In the genomic region with DNA sequence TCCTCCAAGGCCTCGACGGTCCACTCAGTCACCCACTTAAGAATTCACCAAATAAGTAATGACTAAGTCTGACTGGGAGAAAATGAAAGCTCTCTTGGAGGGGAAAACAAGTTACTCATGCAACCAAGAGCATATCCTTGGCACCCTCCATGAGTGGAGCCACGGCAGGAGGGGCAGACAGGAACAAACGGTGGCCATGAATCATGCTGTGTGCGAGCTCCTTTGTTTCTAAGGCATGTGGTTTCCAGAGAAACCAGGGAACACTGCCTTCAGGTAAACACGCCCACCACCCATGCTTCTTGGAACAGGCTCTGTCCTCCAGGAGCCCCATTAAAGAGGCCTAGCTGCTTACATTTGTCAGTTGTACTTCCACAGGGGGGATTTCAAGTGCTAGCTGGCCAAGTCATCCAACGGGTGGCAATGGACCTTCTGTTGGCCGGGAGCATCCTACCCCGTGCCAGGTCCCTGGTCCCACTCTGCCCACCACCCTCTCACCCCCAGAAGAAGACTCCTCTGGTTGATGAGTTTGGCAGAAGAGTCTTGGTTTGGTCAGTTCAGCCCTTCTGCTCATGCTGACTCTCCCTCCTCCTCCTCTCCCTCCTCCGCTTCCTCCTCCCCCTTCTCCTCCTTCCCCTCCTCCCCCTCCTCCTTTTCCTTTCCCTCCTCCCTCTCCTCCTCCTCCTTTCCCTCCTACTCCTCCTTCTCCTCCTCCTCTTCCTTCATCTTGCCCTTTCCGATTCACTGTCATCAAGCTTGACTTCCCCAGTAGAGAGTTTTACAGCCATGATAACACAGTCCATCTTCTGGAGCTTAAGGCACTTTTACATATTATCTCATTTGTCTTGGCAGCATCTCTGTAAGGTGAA, we compare ENCODE assay signal across 11 cellular contexts.
DNase-seq lines count a peak whose midpoint lies in the region; ATAC-seq and TF ChIP-seq lines count a peak whose summit lies in the region.
"Had no signal": no experiment of that assay in that cellular context is flagged by ENCODE, and none has a peak within 500 bp of the region (broad histone marks: within the 10 kb centered on the region; RNA-seq: fewer than 3 reads in every experiment).

No MANE protein-coding gene starts in this region.

- CTCF ChIA-PET in activated CD4-positive, alpha-beta T cell treated with anti-CD3 and anti-CD28 coated beads for 36 hours (lab: Charles Lee): interaction anchor here (0.6 to 1.1 kb wide), 3 partner anchors 14 to 325 kb away, joined by 4 to 5 read pairs (median 4); no protein-coding TSS in a partner anchor
- CTCF ChIA-PET in activated CD4-positive, alpha-beta T cell treated with anti-CD3 and anti-CD28 coated beads, Interleukin-2, amount 10 ng/mL, durations not matched to agents 7 days and 5 days (lab: Charles Lee): interaction anchor here (0.5 to 1.2 kb wide), 5 partner anchors 16 to 184 kb away, joined by 3 read pairs; no protein-coding TSS in a partner anchor

- H3F3A ChIP-seq in MM.1S (ENCODE audit: insufficient read depth, low read length): no peaks in the 10 kb centered on the region

- intact Hi-C loops in activated CD4-positive, alpha-beta T cell treated with anti-CD3 and anti-CD28 coated beads for 36 hours (cut with DNase I, micrococcal nuclease): no loop called here

- H3K4me1 Mint-ChIP-seq in activated CD4-positive, alpha-beta T cell treated with anti-CD3 and anti-CD28 coated beads for 36 hours: peaks cover 11% of the 10 kb centered on the region
- H3K4me1 Mint-ChIP-seq in activated CD4-positive, alpha-beta T cell treated with anti-CD3 and anti-CD28 coated beads, Interleukin-2, amount 10 ng/mL, durations not matched to agents 7 days and 5 days: peaks cover 7% of the 10 kb centered on the region

- H3K9me3 ChIP-seq in RWPE2 (ENCODE audit: severe bottlenecking) (no peaks in the 10 kb centered on the region), MM.1S (replicated peaks; ENCODE audit: insufficient read depth, low read length) (no peaks in the 10 kb centered on the region)

- no peak overlapping the region for H3K9ac ChIP-seq in MM.1S (ENCODE audit: low read length)

- H3K36me3 ChIP-seq in RWPE2 (ENCODE audit: low read depth) (no peaks in the 10 kb centered on the region), MM.1S (replicated peaks; ENCODE audit: insufficient read depth, low read length) (no peaks in the 10 kb centered on the region)

- POLR2A ChIA-PET in activated CD4-positive, alpha-beta T cell treated with anti-CD3 and anti-CD28 coated beads for 36 hours (lab: Charles Lee): interaction anchor here (0.7 kb wide), 1 partner anchor 56 kb away, joined by 3 read pairs; no protein-coding TSS in a partner anchor
- POLR2A ChIA-PET in activated CD4-positive, alpha-beta T cell treated with anti-CD3 and anti-CD28 coated beads, Interleukin-2, amount 10 ng/mL, durations not matched to agents 7 days and 5 days (lab: Charles Lee): no interaction called here

- no peak overlapping the region for H3K4me2 ChIP-seq in MM.1S (ENCODE audit: low read depth, low read length)

- ATAC-seq in activated CD4-positive, alpha-beta T cell treated with anti-CD3 and anti-CD28 coated beads for 36 hours: peak; percentile 93
- ATAC-seq in RWPE2 (ENCODE audit: low read depth) (peak; percentile 96), GM21360 (IDR thresholded peaks at IDR 0.05; ENCODE audit: unreplicated experiment) (no peak), GM18909 (IDR thresholded peaks at IDR 0.05; ENCODE audit: poor library complexity, unreplicated experiment) (no peak)

- no peak overlapping the region for H2AFZ ChIP-seq in MM.1S (ENCODE audit: low read length)

- TF ChIP-seq CTCF in RWPE2 (IDR thresholded peaks at IDR 0.05; ENCODE audit: poor library complexity, severe bottlenecking) (no peak), MM.1S (IDR thresholded peaks at IDR 0.05; ENCODE audit: low read length) (no peak)

- no peaks in the 10 kb centered on the region for H3K36me3 Mint-ChIP-seq in activated CD4-positive, alpha-beta T cell treated with anti-CD3 and anti-CD28 coated beads for 36 hours (ENCODE audit: low read depth)
- H3K36me3 Mint-ChIP-seq in activated CD4-positive, alpha-beta T cell treated with anti-CD3 and anti-CD28 coated beads, Interleukin-2, amount 10 ng/mL, durations not matched to agents 7 days and 5 days (ENCODE audit: low read depth): no peaks in the 10 kb centered on the region

- DNase-seq in activated CD4-positive, alpha-beta T cell treated with anti-CD3 and anti-CD28 coated beads for 36 hours: peak; percentile 61
- no peak for DNase-seq in activated CD4-positive, alpha-beta T cell treated with anti-CD3 and anti-CD28 coated beads, Interleukin-2, amount 10 ng/mL, durations not matched to agents 7 days and 5 days
- peak; percentile 89 for DNase-seq in RWPE2 (ENCODE audit: low spot score)
- peak; percentile 28 for DNase-seq in fibroblast of the conjunctiva (ENCODE audit: low read depth)
- DNase-seq in stimulated activated CD4-positive, alpha-beta T cell treated with anti-CD3 and anti-CD28 coated beads, TNF-alpha, amount 100 ng/mL, for 48 hours (ENCODE audit: low read depth in 3 of 3): peak in 2 of 3 donors; percentile 14 to 50
- DNase-seq in MM.1S: no peak
- DNase-seq: left cardiac atrium, NCI-H526 had no signal

- no peaks in the 10 kb centered on the region for H3K27me3 ChIP-seq in RWPE2 (ENCODE audit: insufficient read depth, poor library complexity, severe bottlenecking)
- H3K27me3 ChIP-seq in MM.1S (replicated peaks; ENCODE audit: insufficient read depth, low read length): no peaks in the 10 kb centered on the region

- H3K27me3 Mint-ChIP-seq in activated CD4-positive, alpha-beta T cell treated with anti-CD3 and anti-CD28 coated beads for 36 hours: no peaks in the 10 kb centered on the region
- H3K27me3 Mint-ChIP-seq in activated CD4-positive, alpha-beta T cell treated with anti-CD3 and anti-CD28 coated beads, Interleukin-2, amount 10 ng/mL, durations not matched to agents 7 days and 5 days: no peaks in the 10 kb centered on the region

- no peaks in the 10 kb centered on the region for H3K79me2 ChIP-seq in MM.1S (ENCODE audit: low read length)

- no peaks in the 10 kb centered on the region for H3K9me3 Mint-ChIP-seq in activated CD4-positive, alpha-beta T cell treated with anti-CD3 and anti-CD28 coated beads for 36 hours (ENCODE audit: low read depth)
- no peaks in the 10 kb centered on the region for H3K9me3 Mint-ChIP-seq in activated CD4-positive, alpha-beta T cell treated with anti-CD3 and anti-CD28 coated beads, Interleukin-2, amount 10 ng/mL, durations not matched to agents 7 days and 5 days
- H3K9me3 Mint-ChIP-seq: activated T-helper 2 cell treated with anti-CD3 and anti-CD28 coated beads, Interferon-gamma antibody, Interleukin-2, Interleukin-4, amounts not matched to agents 10 μg/mL and 5 μg/mL and 100 μg/mL, durations not matched to agents 14 hours and 24 hours and 36 hours had no signal

- no peaks in the 10 kb centered on the region for H3K9me2 ChIP-seq in MM.1S (replicated peaks; ENCODE audit: insufficient read depth, low read length)

- no peaks in the 10 kb centered on the region for H4K20me1 ChIP-seq in MM.1S (ENCODE audit: insufficient read depth, low read length)

- H3K4me1 ChIP-seq in RWPE2 (ENCODE audit: insufficient read depth, poor library complexity, severe bottlenecking) (peaks cover 10% of the 10 kb centered on the region), MM.1S (ENCODE audit: low read length) (no peaks in the 10 kb centered on the region)

- H3K4me3 Mint-ChIP-seq in activated CD4-positive, alpha-beta T cell treated with anti-CD3 and anti-CD28 coated beads for 36 hours: no peak overlapping the region
- no peak overlapping the region for H3K4me3 Mint-ChIP-seq in activated CD4-positive, alpha-beta T cell treated with anti-CD3 and anti-CD28 coated beads, Interleukin-2, amount 10 ng/mL, durations not matched to agents 7 days and 5 days

- H3K27ac Mint-ChIP-seq in activated CD4-positive, alpha-beta T cell treated with anti-CD3 and anti-CD28 coated beads for 36 hours: peak overlapping the region; percentile 48
- no peak overlapping the region for H3K27ac Mint-ChIP-seq in activated CD4-positive, alpha-beta T cell treated with anti-CD3 and anti-CD28 coated beads, Interleukin-2, amount 10 ng/mL, durations not matched to agents 7 days and 5 days
- H3K27ac Mint-ChIP-seq: activated T-helper 2 cell treated with anti-CD3 and anti-CD28 coated beads, Interferon-gamma antibody, Interleukin-2, Interleukin-4, amounts not matched to agents 10 μg/mL and 5 μg/mL and 100 μg/mL, durations not matched to agents 14 hours and 24 hours and 36 hours had no signal

- no peak overlapping the region for H3K4me3 ChIP-seq in RWPE2 (ENCODE audit: severe bottlenecking)
- H3K4me3 ChIP-seq in MM.1S (ENCODE audit: low read length): no peak overlapping the region

- H3K27ac ChIP-seq in RWPE2 (ENCODE audit: poor library complexity, severe bottlenecking): peak overlapping the region; percentile 48
- no peak overlapping the region for H3K27ac ChIP-seq in MM.1S (ENCODE audit: low read length)

Comparison
In these comparisons a context has a peak if more than half of its experiments do, and no peak if none do; other contexts are left out.
1. DNase-seq: peak in activated CD4-positive, alpha-beta T cell treated with anti-CD3 and anti-CD28 coated beads for 36 hours (single experiment), RWPE2 (single experiment), fibroblast of the conjunctiva (single experiment) and stimulated activated CD4-positive, alpha-beta T cell treated with anti-CD3 and anti-CD28 coated beads, TNF-alpha, amount 100 ng/mL, for 48 hours (2 of 3); none in activated CD4-positive, alpha-beta T cell treated with anti-CD3 and anti-CD28 coated beads, Interleukin-2, amount 10 ng/mL, durations not matched to agents 7 days and 5 days (single experiment) and MM.1S (single experiment).
2. ATAC-seq: peak in activated CD4-positive, alpha-beta T cell treated with anti-CD3 and anti-CD28 coated beads for 36 hours (single experiment) and RWPE2 (single experiment); none in GM21360 (single experiment) and GM18909 (single experiment).